ENCODE assay signal across 1 cellular context in the genomic region with DNA sequence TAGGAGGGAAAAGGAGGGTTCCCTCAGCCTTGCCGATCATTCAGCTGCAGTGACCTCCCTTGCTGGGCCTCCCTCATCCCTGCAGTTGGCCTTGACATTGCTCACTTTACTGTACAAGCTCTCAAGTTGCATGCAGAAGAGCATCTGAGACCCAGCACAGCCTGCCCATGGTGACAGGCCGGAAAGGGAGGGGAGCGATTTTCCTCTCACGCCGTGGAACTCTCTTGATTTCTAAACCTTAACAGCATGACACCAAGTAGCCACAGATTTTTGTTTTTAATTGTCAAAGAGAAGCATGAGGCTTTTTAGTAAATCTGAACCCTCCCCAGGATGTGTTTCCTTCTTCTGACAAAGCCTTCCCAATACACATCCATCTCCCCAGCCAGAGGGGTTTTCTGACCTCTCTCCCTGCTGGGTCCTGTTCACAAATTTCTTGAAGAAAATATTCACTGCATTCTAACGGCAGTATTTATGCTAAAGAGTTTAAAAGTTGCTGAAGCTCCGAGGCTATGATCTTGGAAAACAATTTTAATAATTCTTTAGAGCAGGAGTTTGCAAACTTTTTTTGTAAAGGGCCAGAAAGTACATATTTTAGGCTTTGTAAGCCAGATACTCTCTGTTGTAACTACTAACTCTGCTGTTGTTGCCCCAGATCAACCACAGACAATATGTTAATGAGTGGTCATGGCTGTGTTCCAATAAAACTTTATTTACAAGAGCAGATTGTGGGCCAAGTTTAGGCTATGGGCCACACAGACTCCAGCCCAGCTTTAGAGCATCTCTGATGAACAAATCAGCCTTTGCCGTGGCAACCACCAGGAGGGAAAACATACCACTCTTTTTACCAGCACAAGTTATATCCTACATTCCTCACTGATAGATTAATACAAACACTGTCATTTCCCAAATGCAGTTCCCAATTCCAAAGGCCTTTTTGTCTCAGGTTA.
TF ChIP-seq lines count a peak whose summit lies in the region.

No MANE protein-coding gene starts in this region.

TF ChIP-seq in GM23338, 12 proteins besides CTCF, POLR2A, EP300 and RAD21:
- no peak for TF ChIP-seq NANOG (IDR thresholded peaks at IDR 0.05; ENCODE audit: borderline replicate concordance)
- no peak for TF ChIP-seq POLR2AphosphoS5 (IDR thresholded peaks at IDR 0.05; ENCODE audit: low read depth)
- TF ChIP-seq, protein P1, sequence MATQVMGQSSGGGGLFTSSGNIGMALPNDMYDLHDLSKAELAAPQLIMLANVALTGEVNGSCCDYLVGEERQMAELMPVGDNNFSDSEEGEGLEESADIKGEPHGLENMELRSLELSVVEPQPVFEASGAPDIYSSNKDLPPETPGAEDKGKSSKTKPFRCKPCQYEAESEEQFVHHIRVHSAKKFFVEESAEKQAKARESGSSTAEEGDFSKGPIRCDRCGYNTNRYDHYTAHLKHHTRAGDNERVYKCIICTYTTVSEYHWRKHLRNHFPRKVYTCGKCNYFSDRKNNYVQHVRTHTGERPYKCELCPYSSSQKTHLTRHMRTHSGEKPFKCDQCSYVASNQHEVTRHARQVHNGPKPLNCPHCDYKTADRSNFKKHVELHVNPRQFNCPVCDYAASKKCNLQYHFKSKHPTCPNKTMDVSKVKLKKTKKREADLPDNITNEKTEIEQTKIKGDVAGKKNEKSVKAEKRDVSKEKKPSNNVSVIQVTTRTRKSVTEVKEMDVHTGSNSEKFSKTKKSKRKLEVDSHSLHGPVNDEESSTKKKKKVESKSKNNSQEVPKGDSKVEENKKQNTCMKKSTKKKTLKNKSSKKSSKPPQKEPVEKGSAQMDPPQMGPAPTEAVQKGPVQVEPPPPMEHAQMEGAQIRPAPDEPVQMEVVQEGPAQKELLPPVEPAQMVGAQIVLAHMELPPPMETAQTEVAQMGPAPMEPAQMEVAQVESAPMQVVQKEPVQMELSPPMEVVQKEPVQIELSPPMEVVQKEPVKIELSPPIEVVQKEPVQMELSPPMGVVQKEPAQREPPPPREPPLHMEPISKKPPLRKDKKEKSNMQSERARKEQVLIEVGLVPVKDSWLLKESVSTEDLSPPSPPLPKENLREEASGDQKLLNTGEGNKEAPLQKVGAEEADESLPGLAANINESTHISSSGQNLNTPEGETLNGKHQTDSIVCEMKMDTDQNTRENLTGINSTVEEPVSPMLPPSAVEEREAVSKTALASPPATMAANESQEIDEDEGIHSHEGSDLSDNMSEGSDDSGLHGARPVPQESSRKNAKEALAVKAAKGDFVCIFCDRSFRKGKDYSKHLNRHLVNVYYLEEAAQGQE (IDR thresholded peaks at IDR 0.05; ENCODE audit: unreplicated experiment) = no peak
- TF ChIP-seq ZNF114 (CRISPR knock-in tag; IDR thresholded peaks at IDR 0.05) = no peak
- TF ChIP-seq ZNF331 (CRISPR knock-in tag; IDR thresholded peaks at IDR 0.05; ENCODE audit: low read depth) = no peak
- TF ChIP-seq EZH2 (IDR thresholded peaks at IDR 0.05; ENCODE audit: low read depth, unreplicated experiment) = no peak
- no peak for TF ChIP-seq JUNB (IDR thresholded peaks at IDR 0.05; ENCODE audit: unreplicated experiment)
